In genomic region chr17:65407017-65407416, GRCh38 we compare ENCODE assay signal across 18 cellular contexts.
"Had no signal": no experiment of that assay in that cellular context is flagged by ENCODE, and none has a peak within 500 bp of the region (broad histone marks: within the 10 kb centered on the region; RNA-seq: fewer than 3 reads in every experiment).

No MANE protein-coding gene starts in this region.

- H3K4me3 ChIP-seq: body of pancreas, esophagus squamous epithelium, left lung, ovary, tibial artery, uterus had no signal

- H3K9me3 ChIP-seq: body of pancreas, esophagus squamous epithelium, ovary, uterus had no signal

- ATAC-seq: activated CD4-positive, alpha-beta T cell treated with anti-CD3 and anti-CD28 coated beads for 36 hours; activated naive CD4-positive, alpha-beta T cell treated with anti-CD3 and anti-CD28 coated beads, Interleukin-2, amount 50 U/mL, for 72 hours; body of pancreas; left lung; stimulated activated memory B cell treated with anti-CD40 and anti-IgM and Interleukin-4, amounts not matched to agents 10 μg/mL and 1 μg/mL and 100 μg/mL, for 72 hours had no signal

- H3K4me1 ChIP-seq: body of pancreas, esophagus squamous epithelium, left lung, tibial artery, uterus had no signal

- H3K27ac ChIP-seq: body of pancreas, esophagus squamous epithelium, left lung, ovary, tibial artery, uterus had no signal

- H3K36me3 ChIP-seq: esophagus squamous epithelium, left lung, ovary, tibial artery, uterus had no signal

- H3K27me3 ChIP-seq: body of pancreas, esophagus squamous epithelium, left lung, ovary, uterus had no signal

- DNase-seq: activated CD4-positive, alpha-beta memory T cell treated with anti-CD3 and anti-CD28 coated beads for 36 hours; activated CD4-positive, alpha-beta T cell treated with anti-CD3 and anti-CD28 coated beads for 36 hours; activated gamma-delta T cell; activated T-cell treated with anti-CD3 and anti-CD28 coated beads, Interleukin-2, amount 50 U/mL, for 48 hours; amygdala; body of pancreas; effector CD8-positive, alpha-beta T cell; esophagus squamous epithelium; hippocampal formation; kidney; left lung; mammary epithelial cell; ovary; T-helper 2 cell; tibial artery; uterus had no signal
